9 cellular contexts compared by ENCODE assay signal in the genomic region with DNA sequence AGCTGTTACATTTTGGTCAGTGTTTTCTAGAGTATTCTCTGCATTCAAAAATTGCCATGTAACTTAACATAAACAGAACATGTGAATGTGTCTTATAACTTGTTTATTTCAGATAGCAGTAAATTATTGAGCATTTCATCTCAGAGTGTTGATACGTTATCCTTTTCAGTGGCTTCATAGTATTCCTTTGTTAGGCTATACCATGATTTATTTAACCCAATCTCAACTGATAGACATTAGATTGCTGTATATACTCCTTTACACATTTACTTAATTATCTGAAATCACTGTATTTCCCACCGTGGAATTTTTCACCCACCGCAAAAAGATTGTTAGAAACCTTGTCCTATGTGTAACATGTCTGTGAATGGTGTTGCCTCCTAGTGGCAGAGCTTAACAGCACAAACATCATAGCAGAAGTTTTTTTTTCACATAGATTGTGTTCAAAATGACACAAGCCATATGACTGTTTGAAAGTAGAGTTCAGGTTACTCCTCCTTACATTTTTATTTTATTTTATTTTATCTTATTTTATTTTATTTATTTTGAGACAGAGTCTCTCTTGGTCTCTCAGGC. TPM values are rescaled to one million over a fixed set of nuclear protein-coding genes. Genes with fewer than 3 reads are reported as not detected.
A peak's percentile ranks its signal among the peaks of the same experiment; 100 is the strongest.
DNase-seq lines count a peak whose midpoint lies in the region; ATAC-seq, FAIRE-seq and TF ChIP-seq lines count a peak whose summit lies in the region.
"Had no signal": no experiment of that assay in that cellular context is flagged by ENCODE, and none has a peak within 500 bp of the region (broad histone marks: within the 10 kb centered on the region; RNA-seq: fewer than 3 reads in every experiment).

No MANE protein-coding gene starts in this region.

- no peak for DNase-seq in AG04449 (ENCODE audit: low read depth, low spot score)
- DNase-seq in GM13977 (ENCODE audit: low spot score): no peak
- DNase-seq in RCC 7860 (ENCODE audit: low spot score): no peak
- peak in 1 of 2 donors; percentile 17 for DNase-seq in foreskin fibroblast
- no peak for DNase-seq in NCI-H2081 (lab: John Stamatoyannopoulos, UW)
- no peak for DNase-seq in NCI-H69 (lab: John Stamatoyannopoulos, UW)
- no peak for DNase-seq in pancreas
- no peak for DNase-seq in NK-92 (lab: John Stamatoyannopoulos, UW; ENCODE audit: unreplicated experiment)
- DNase-seq: NCI-H2227 treated with DMSO at 0.1 percent for 48 hours had no signal

- no peak overlapping the region for H3K4me3 ChIP-seq in AG04449 (ENCODE audit: low read depth, low read length)
- H3K4me3 ChIP-seq in foreskin fibroblast (ENCODE audit: low read depth in 1 of 2, low read length in 2 of 2): no peak overlapping the region
- H3K4me3 ChIP-seq in pancreas: no peak overlapping the region

- CTCF ChIA-PET in AG04449 (lab: Yijun Ruan, JAX): interaction anchor here (1.0 to 1.7 kb wide), 5 partner anchors 9 to 80 kb away, joined by 3 to 5 read pairs (median 4); no protein-coding TSS in a partner anchor

- H3K27me3 ChIP-seq in pancreas: no peaks in the 10 kb centered on the region

- H3K36me3 ChIP-seq in pancreas: peaks cover 8 to 64% (median 27%) of the 10 kb centered on the region in 3 donors

- no peaks in the 10 kb centered on the region for H3K4me1 ChIP-seq in pancreas

- TF ChIP-seq CTCF in AG04449 (IDR thresholded peaks at IDR 0.05; ENCODE audit: insufficient read depth, low read length, missing control alignments) (peak; percentile 40), GM13977 (IDR thresholded peaks at IDR 0.05; ENCODE audit: extremely low read depth, insufficient read depth, missing control alignments) (peak; percentile 57), foreskin fibroblast (IDR thresholded peaks at IDR 0.05; ENCODE audit: low read depth, low read length) (peak; percentile 57), pancreas (IDR thresholded peaks at IDR 0.05) (peak in 1 of 4 donors; percentile 8)

- no peak for ATAC-seq in pancreas

- intact Hi-C loops in pancreas (cut with DNase I): no loop called here

- in situ Hi-C loops in GM13977 (cut with MboI; ENCODE audit: low pct_unique_long_range_greater_than_20kb, low sequenced_read_pairs, unreplicated experiment): no loop called here

- H3K9me3 ChIP-seq in pancreas: no peaks in the 10 kb centered on the region

- peak; percentile 55 for FAIRE-seq in RCC 7860 (lab: Jason Lieb, UNC)
- no peak for FAIRE-seq in pancreas (lab: Jason Lieb, UNC)

- POLR2A ChIA-PET in AG04449 (lab: Yijun Ruan, JAX): no interaction called here

- WGBS in pancreas, 2 donors: 89 to 94% methylated on average over 3 of the region's 3 CpGs

- H3K27ac ChIP-seq in pancreas: no peak overlapping the region

RNA-seq across cellular contexts. Expression of a gene that starts 21.4 kb away (rescaled TPM):
- total RNA-seq in pancreas: 10 to 100 TPM in 5 of 6 donors, 1 to 10 TPM in 1; 9.5 to 16.8 (median 11.1) TPM
- polyA plus RNA-seq in pancreas: 10 to 100 TPM; 12.8 to 16.5 TPM

RNA-seq across cellular contexts. Expression of a gene that starts 35.1 kb away (rescaled TPM):
- total RNA-seq in pancreas: 10 to 100 TPM in 3 of 6 donors, 1 to 10 TPM in 3; 8.7 to 17.2 (median 12.5) TPM
- polyA plus RNA-seq in pancreas: 10 to 100 TPM; 33.8 to 36.4 TPM

RNA-seq across cellular contexts. Expression of a gene that starts 53.1 kb away (rescaled TPM):
- 10 to 100 TPM; 31.0 to 49.3 (median 36.2) TPM for total RNA-seq in pancreas
- polyA plus RNA-seq in pancreas: 10 to 100 TPM; 67.7 to 93.5 TPM

RNA-seq across cellular contexts. Expression of a gene that starts 53.2 kb away (rescaled TPM):
- 1 to 10 TPM; 1.7 to 5.4 (median 3.8) TPM for total RNA-seq in pancreas
- polyA plus RNA-seq in pancreas: 1 to 10 TPM; 3.1 to 3.2 TPM
